22 cellular contexts compared by ENCODE assay signal in genomic region chr15:51069983-51070382, GRCh38. TPM values are rescaled to one million over a fixed set of nuclear protein-coding genes. Genes with fewer than 3 reads are reported as not detected.
"Had no signal": no experiment of that assay in that cellular context is flagged by ENCODE, and none has a peak within 500 bp of the region (broad histone marks: within the 10 kb centered on the region; RNA-seq: fewer than 3 reads in every experiment).

No MANE protein-coding gene starts in this region.

- DNase-seq: dorsolateral prefrontal cortex; effector CD4-positive, alpha-beta T cell; left cardiac atrium; left lung; mesenchymal stem cell; mucosa of descending colon; naive thymus-derived CD4-positive, alpha-beta T cell; nephron progenitor cell; nucleus accumbens; stimulated activated CD4-positive, alpha-beta T cell treated with anti-CD3 and anti-CD28 coated beads, Interleukin-2, amount 100 ng/mL, for 24 hours; stimulated activated CD4-positive, alpha-beta T cell treated with anti-CD3 and anti-CD28 coated beads, Interleukin-4, amount 100 ng/mL, for 24 hours; stimulated activated naive CD8-positive, alpha-beta T cell treated with anti-CD3 and anti-CD28 coated beads, Interleukin-15, Interleukin-2, amounts not matched to agents 100 U/mL and 50 U/mL, for 24 hours; upper lobe of left lung had no signal

- H3K4me1 ChIP-seq: left lung, prostate gland, right atrium auricular region, tibial nerve, upper lobe of left lung had no signal

- H3K27me3 ChIP-seq: dorsolateral prefrontal cortex, left lung, right atrium auricular region, tibial nerve, upper lobe of left lung had no signal

- H3K4me3 ChIP-seq: dorsolateral prefrontal cortex, left lung, mucosa of descending colon, prostate gland, right atrium auricular region, thoracic aorta, tibial nerve, upper lobe of left lung had no signal

- H3K9me3 ChIP-seq: left lung, mucosa of descending colon, prostate gland, right atrium auricular region, thoracic aorta, tibial nerve, upper lobe of left lung had no signal

- H3K36me3 ChIP-seq: left lung, prostate gland, right atrium auricular region, thoracic aorta, tibial nerve, upper lobe of left lung had no signal

- ATAC-seq: left cardiac atrium; left lung; mucosa of descending colon; naive thymus-derived CD4-positive, alpha-beta T cell; sciatic nerve; stimulated activated effector memory CD8-positive, alpha-beta T cell treated with anti-CD3 and anti-CD28 coated beads, Interleukin-12 subunit alpha, Interleukin-12 subunit beta, amount 100 ng/mL, for 72 hours; stimulated activated naive CD8-positive, alpha-beta T cell treated with anti-CD3 and anti-CD28 coated beads, Interleukin-15, Interleukin-2, amounts not matched to agents 100 U/mL and 50 U/mL, for 24 hours had no signal

- FAIRE-seq: colon, frontal cortex, urothelium cell line had no signal

- H3K27ac ChIP-seq: dorsolateral prefrontal cortex, left lung, prostate gland, right atrium auricular region, thoracic aorta, tibial nerve, upper lobe of left lung had no signal

RNA-seq across cellular contexts. Expression of gene TNFAIP8L3, which starts 24.7 kb away (rescaled TPM):
- total RNA-seq: naive thymus-derived CD4-positive, alpha-beta T cell had no signal
- polyA plus RNA-seq: naive thymus-derived CD4-positive, alpha-beta T cell had no signal
